ENCODE assay signal across 2 cellular contexts in genomic region chr22:39534092-39534506, GRCh38.
TF ChIP-seq lines count a peak whose summit lies in the region.

No MANE protein-coding gene starts in this region.

TF ChIP-seq in HepG2, 621 proteins besides CTCF, POLR2A, EP300 and RAD21 (continues in another document):
- TF ChIP-seq ZFX (CRISPR knock-in tag; IDR thresholded peaks at IDR 0.05; ENCODE audit: low read depth) (peak; percentile 90), ETV6 (CRISPR knock-in tag; conservative IDR thresholded peaks at IDR 0.05) (no peak), ZNF335 (CRISPR knock-in tag; IDR thresholded peaks at IDR 0.05) (no peak; the same call in 1 of the 2 replicates), TEAD3 (CRISPR knock-in tag; optimal IDR thresholded peaks at IDR 0.05; ENCODE audit: borderline replicate concordance) (peak; percentile 27), KDM6A (CRISPR knock-in tag; IDR thresholded peaks at IDR 0.05; ENCODE audit: low read depth) (no peak), MED1 (CRISPR knock-in tag; IDR thresholded peaks at IDR 0.05) (peak; percentile 44; the same call in 1 of the 2 replicates), ZNF430 (CRISPR knock-in tag; IDR thresholded peaks at IDR 0.05) (no peak), ARHGAP35 (CRISPR knock-in tag; IDR thresholded peaks at IDR 0.05; ENCODE audit: borderline replicate concordance) (no peak), FOXO1 (CRISPR knock-in tag; IDR thresholded peaks at IDR 0.05) (no peak), ZKSCAN1 (IDR thresholded peaks at IDR 0.05; ENCODE audit: low read length) (no peak), KDM4B (CRISPR knock-in tag; IDR thresholded peaks at IDR 0.05) (0 out of 2 replicates have a peak, but pooled peaks have one; percentile 10), ZMYM2 (CRISPR knock-in tag; IDR thresholded peaks at IDR 0.05) (no peak), GABPA (IDR thresholded peaks at IDR 0.05; ENCODE audit: low read depth, low read length) (no peak), GABPA (CRISPR knock-in tag; IDR thresholded peaks at IDR 0.05; ENCODE audit: low read depth) (peak; percentile 46), KDM2A (CRISPR knock-in tag; IDR thresholded peaks at IDR 0.05; ENCODE audit: borderline replicate concordance, low read depth) (peak; percentile 36; the same call in 1 of the 2 replicates), ZFP82 (CRISPR knock-in tag; IDR thresholded peaks at IDR 0.05; ENCODE audit: borderline replicate concordance) (no peak), ZNF546 (CRISPR knock-in tag; conservative IDR thresholded peaks at IDR 0.05) (0 out of 2 replicates have a peak, but pooled peaks have one; percentile 63), ZNF510 (CRISPR knock-in tag; IDR thresholded peaks at IDR 0.05; ENCODE audit: low read depth) (no peak), ZNF331 (CRISPR knock-in tag; IDR thresholded peaks at IDR 0.05) (no peak; the same call in 1 of the 2 replicates), CEBPB (IDR thresholded peaks at IDR 0.05; ENCODE audit: borderline replicate concordance, low read depth, low read length) (no peak), ZNF580 (CRISPR knock-in tag; IDR thresholded peaks at IDR 0.05; ENCODE audit: borderline replicate concordance, low read depth) (no peak), ZNF264 (CRISPR knock-in tag; IDR thresholded peaks at IDR 0.05) (no peak), ZNF589 (CRISPR knock-in tag; conservative IDR thresholded peaks at IDR 0.05) (no peak), SALL2 (CRISPR knock-in tag; IDR thresholded peaks at IDR 0.05) (no peak), ZNF253 (CRISPR knock-in tag; IDR thresholded peaks at IDR 0.05; ENCODE audit: borderline replicate concordance) (no peak), RFXAP (CRISPR knock-in tag; IDR thresholded peaks at IDR 0.05; ENCODE audit: borderline replicate concordance) (0 out of 2 replicates have a peak, but pooled peaks have one; percentile 59), TBX3 (IDR thresholded peaks at IDR 0.05; ENCODE audit: borderline replicate concordance) (no peak), ZIK1 (CRISPR knock-in tag; IDR thresholded peaks at IDR 0.05; ENCODE audit: borderline replicate concordance, low read depth) (0 out of 2 replicates have a peak, but pooled peaks have one; percentile 17), PCBP1 (IDR thresholded peaks at IDR 0.05; ENCODE audit: borderline replicate concordance, low read depth, low read length) (no peak), ISX (CRISPR knock-in tag; conservative IDR thresholded peaks at IDR 0.05) (no peak), DNMT3B (CRISPR knock-in tag; conservative IDR thresholded peaks at IDR 0.05) (no peak), JUND (CRISPR knock-in tag; IDR thresholded peaks at IDR 0.05) (peak; percentile 11; the same call in 1 of the 2 replicates)
- TF ChIP-seq, protein P1, sequence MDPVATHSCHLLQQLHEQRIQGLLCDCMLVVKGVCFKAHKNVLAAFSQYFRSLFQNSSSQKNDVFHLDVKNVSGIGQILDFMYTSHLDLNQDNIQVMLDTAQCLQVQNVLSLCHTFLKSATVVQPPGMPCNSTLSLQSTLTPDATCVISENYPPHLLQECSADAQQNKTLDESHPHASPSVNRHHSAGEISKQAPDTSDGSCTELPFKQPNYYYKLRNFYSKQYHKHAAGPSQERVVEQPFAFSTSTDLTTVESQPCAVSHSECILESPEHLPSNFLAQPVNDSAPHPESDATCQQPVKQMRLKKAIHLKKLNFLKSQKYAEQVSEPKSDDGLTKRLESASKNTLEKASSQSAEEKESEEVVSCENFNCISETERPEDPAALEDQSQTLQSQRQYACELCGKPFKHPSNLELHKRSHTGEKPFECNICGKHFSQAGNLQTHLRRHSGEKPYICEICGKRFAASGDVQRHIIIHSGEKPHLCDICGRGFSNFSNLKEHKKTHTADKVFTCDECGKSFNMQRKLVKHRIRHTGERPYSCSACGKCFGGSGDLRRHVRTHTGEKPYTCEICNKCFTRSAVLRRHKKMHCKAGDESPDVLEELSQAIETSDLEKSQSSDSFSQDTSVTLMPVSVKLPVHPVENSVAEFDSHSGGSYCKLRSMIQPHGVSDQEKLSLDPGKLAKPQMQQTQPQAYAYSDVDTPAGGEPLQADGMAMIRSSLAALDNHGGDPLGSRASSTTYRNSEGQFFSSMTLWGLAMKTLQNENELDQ (CRISPR knock-in tag; IDR thresholded peaks at IDR 0.05; ENCODE audit: borderline replicate concordance): no peak
- TF ChIP-seq, protein P2, sequence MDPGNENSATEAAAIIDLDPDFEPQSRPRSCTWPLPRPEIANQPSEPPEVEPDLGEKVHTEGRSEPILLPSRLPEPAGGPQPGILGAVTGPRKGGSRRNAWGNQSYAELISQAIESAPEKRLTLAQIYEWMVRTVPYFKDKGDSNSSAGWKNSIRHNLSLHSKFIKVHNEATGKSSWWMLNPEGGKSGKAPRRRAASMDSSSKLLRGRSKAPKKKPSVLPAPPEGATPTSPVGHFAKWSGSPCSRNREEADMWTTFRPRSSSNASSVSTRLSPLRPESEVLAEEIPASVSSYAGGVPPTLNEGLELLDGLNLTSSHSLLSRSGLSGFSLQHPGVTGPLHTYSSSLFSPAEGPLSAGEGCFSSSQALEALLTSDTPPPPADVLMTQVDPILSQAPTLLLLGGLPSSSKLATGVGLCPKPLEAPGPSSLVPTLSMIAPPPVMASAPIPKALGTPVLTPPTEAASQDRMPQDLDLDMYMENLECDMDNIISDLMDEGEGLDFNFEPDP (CRISPR knock-in tag; conservative IDR thresholded peaks at IDR 0.05): no peak
- TF ChIP-seq, protein P3, sequence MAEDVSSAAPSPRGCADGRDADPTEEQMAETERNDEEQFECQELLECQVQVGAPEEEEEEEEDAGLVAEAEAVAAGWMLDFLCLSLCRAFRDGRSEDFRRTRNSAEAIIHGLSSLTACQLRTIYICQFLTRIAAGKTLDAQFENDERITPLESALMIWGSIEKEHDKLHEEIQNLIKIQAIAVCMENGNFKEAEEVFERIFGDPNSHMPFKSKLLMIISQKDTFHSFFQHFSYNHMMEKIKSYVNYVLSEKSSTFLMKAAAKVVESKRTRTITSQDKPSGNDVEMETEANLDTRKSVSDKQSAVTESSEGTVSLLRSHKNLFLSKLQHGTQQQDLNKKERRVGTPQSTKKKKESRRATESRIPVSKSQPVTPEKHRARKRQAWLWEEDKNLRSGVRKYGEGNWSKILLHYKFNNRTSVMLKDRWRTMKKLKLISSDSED (CRISPR knock-in tag; IDR thresholded peaks at IDR 0.05): no peak
- TF ChIP-seq, protein P4, sequence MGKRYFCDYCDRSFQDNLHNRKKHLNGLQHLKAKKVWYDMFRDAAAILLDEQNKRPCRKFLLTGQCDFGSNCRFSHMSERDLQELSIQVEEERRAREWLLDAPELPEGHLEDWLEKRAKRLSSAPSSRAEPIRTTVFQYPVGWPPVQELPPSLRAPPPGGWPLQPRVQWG (CRISPR knock-in tag; IDR thresholded peaks at IDR 0.05; ENCODE audit: borderline replicate concordance, low read depth): no peak; the same call in 1 of the 2 replicates

TF ChIP-seq in WTC11, 78 proteins besides CTCF, POLR2A, EP300 and RAD21:
- TF ChIP-seq ZBTB21 (CRISPR knock-in tag; IDR thresholded peaks at IDR 0.05; ENCODE audit: borderline replicate concordance): 0 out of 2 replicates have a peak, but pooled peaks have one; percentile 17
- no peak for TF ChIP-seq E2F4 (CRISPR knock-in tag; IDR thresholded peaks at IDR 0.05; ENCODE audit: borderline replicate concordance, low read depth)
- 0 out of 2 replicates have a peak, but pooled peaks have one; percentile 26 for TF ChIP-seq ZNF138 (CRISPR knock-in tag; conservative IDR thresholded peaks at IDR 0.05)
- no peak for TF ChIP-seq ATF1 (CRISPR knock-in tag; IDR thresholded peaks at IDR 0.05)
